1 cellular context compared by ENCODE assay signal in genomic region chr11:74070713-74071506, GRCh38.
TF ChIP-seq lines count a peak whose summit lies in the region.

No MANE protein-coding gene starts in this region.

TF ChIP-seq in K562, 482 proteins besides CTCF, POLR2A, EP300 and RAD21 (continued from another document and continues in another):
- TF ChIP-seq CREB5 (CRISPR knock-in tag; IDR thresholded peaks at IDR 0.05), result no peak
- no peak for TF ChIP-seq ZNF76 (CRISPR knock-in tag; IDR thresholded peaks at IDR 0.05; ENCODE audit: borderline replicate concordance)
- no peak for TF ChIP-seq ZNF232 (CRISPR knock-in tag; IDR thresholded peaks at IDR 0.05)
- no peak for TF ChIP-seq CBX3 (IDR thresholded peaks at IDR 0.05; ENCODE audit: borderline replicate concordance in 1 of 2, low read length in 2 of 2)
- TF ChIP-seq ETS2 (tag; IDR thresholded peaks at IDR 0.05; ENCODE audit: borderline replicate concordance, poor library complexity, severe bottlenecking), result no peak
- no peak for TF ChIP-seq NCOA2 (IDR thresholded peaks at IDR 0.05; ENCODE audit: partially characterized antibody in 2 of 2)
- no peak for TF ChIP-seq COPS2 (conservative IDR thresholded peaks at IDR 0.05)
- peak; percentile 94 to 96 for TF ChIP-seq KDM1A (IDR thresholded peaks at IDR 0.05)
- no peak for TF ChIP-seq CREB3 (tag; conservative IDR thresholded peaks at IDR 0.05; ENCODE audit: low read depth)
- no peak for TF ChIP-seq BCOR (IDR thresholded peaks at IDR 0.05)
- TF ChIP-seq MIER1 (IDR thresholded peaks at IDR 0.05; ENCODE audit: low read depth), result no peak
- TF ChIP-seq ARID2 (IDR thresholded peaks at IDR 0.05), result no peak
- TF ChIP-seq SMARCA5 (IDR thresholded peaks at IDR 0.05), result no peak
- no peak for TF ChIP-seq POLR2H (tag; IDR thresholded peaks at IDR 0.05; ENCODE audit: low read depth)
- TF ChIP-seq MXD1 (CRISPR knock-in tag; IDR thresholded peaks at IDR 0.05; ENCODE audit: borderline replicate concordance, poor library complexity, severe bottlenecking), result no peak
- TF ChIP-seq ARHGAP35 (IDR thresholded peaks at IDR 0.05; ENCODE audit: partially characterized antibody), result no peak
- no peak for TF ChIP-seq HOXB6 (CRISPR knock-in tag; IDR thresholded peaks at IDR 0.05; ENCODE audit: borderline replicate concordance)
- TF ChIP-seq RNF219 (CRISPR knock-in tag; IDR thresholded peaks at IDR 0.05), result no peak
- no peak for TF ChIP-seq MBD1 (CRISPR knock-in tag; IDR thresholded peaks at IDR 0.05)
- no peak for TF ChIP-seq PHF8 (IDR thresholded peaks at IDR 0.05; ENCODE audit: borderline replicate concordance, low read length)
- no peak for TF ChIP-seq TRIM28 (IDR thresholded peaks at IDR 0.05)
- no peak for TF ChIP-seq THRAP3 (IDR thresholded peaks at IDR 0.05; ENCODE audit: borderline replicate concordance)
- TF ChIP-seq FOSL1 (tag; conservative IDR thresholded peaks at IDR 0.05), result peak; percentile 40; the same call in 1 of the 2 replicates
- no peak for TF ChIP-seq NR0B1 (IDR thresholded peaks at IDR 0.05; ENCODE audit: partially characterized antibody)
- TF ChIP-seq PRMT5 (CRISPR knock-in tag; IDR thresholded peaks at IDR 0.05), result no peak
- no peak for TF ChIP-seq RBM39 (optimal IDR thresholded peaks at IDR 0.05; ENCODE audit: low read depth, low read length)
- TF ChIP-seq RBM15 (IDR thresholded peaks at IDR 0.05; ENCODE audit: insufficient read depth, low read length), result no peak
- no peak for TF ChIP-seq YBX1 (IDR thresholded peaks at IDR 0.05)
- TF ChIP-seq CHD4 (IDR thresholded peaks at IDR 0.05; ENCODE audit: insufficient read depth, insufficient replicate concordance, low read depth, low read length, poor library complexity, severe bottlenecking), result no peak
- TF ChIP-seq GTF2E2 (tag; IDR thresholded peaks at IDR 0.05), result no peak
- no peak for TF ChIP-seq ZNF124 (CRISPR knock-in tag; IDR thresholded peaks at IDR 0.05)
- TF ChIP-seq ZNF766 (CRISPR knock-in tag; conservative IDR thresholded peaks at IDR 0.05), result no peak
- TF ChIP-seq POLR3G (IDR thresholded peaks at IDR 0.05; ENCODE audit: extremely low read depth, insufficient read length, insufficient replicate concordance), result no peak
- TF ChIP-seq ZBTB43 (CRISPR knock-in tag; IDR thresholded peaks at IDR 0.05), result no peak
- no peak; the same call in 1 of the 2 replicates for TF ChIP-seq NFE2 (IDR thresholded peaks at IDR 0.05; ENCODE audit: low read depth)
- TF ChIP-seq ZBTB5 (IDR thresholded peaks at IDR 0.05), result no peak
- no peak for TF ChIP-seq MAFK (IDR thresholded peaks at IDR 0.05; ENCODE audit: low read length)
- TF ChIP-seq REST (CRISPR knock-in tag; IDR thresholded peaks at IDR 0.05; ENCODE audit: low read depth), result no peak
- peak; percentile 63; the same call in 1 of the 2 replicates for TF ChIP-seq KLF16 (IDR thresholded peaks at IDR 0.05)
- 0 out of 2 replicates have a peak, but pooled peaks have one; percentile 24 for TF ChIP-seq EHMT2 (IDR thresholded peaks at IDR 0.05)
- TF ChIP-seq ESRRA (IDR thresholded peaks at IDR 0.05; ENCODE audit: borderline replicate concordance, low read depth), result no peak
- no peak for TF ChIP-seq RFX7 (CRISPR knock-in tag; IDR thresholded peaks at IDR 0.05)
- 0 out of 4 replicates have a peak, but pooled peaks have one; percentile 12 to 28 for TF ChIP-seq NRF1 (conservative IDR thresholded peaks at IDR 0.05 in 1 of 2, IDR thresholded peaks at IDR 0.05 in 1 of 2)
- TF ChIP-seq SIN3B (IDR thresholded peaks at IDR 0.05; ENCODE audit: low read depth), result no peak
- no peak for TF ChIP-seq GTF2F1 (IDR thresholded peaks at IDR 0.05; ENCODE audit: low read depth, low read length)
- TF ChIP-seq SRSF9 (IDR thresholded peaks at IDR 0.05; ENCODE audit: borderline replicate concordance, low read depth, low read length), result no peak
- no peak for TF ChIP-seq AFF1 (IDR thresholded peaks at IDR 0.05; ENCODE audit: low read depth in 1 of 2, partially characterized antibody in 2 of 2)
- no peak for TF ChIP-seq NFE2L1 (tag; IDR thresholded peaks at IDR 0.05; ENCODE audit: borderline replicate concordance, low read depth)
- no peak for TF ChIP-seq MEF2A (IDR thresholded peaks at IDR 0.05; ENCODE audit: control insufficient read depth, low read depth, low read length)
- TF ChIP-seq RNF2 (IDR thresholded peaks at IDR 0.05), result no peak
